In genomic region chr22:47168900-47169800, GRCh38 we compare ENCODE assay signal across 1 cellular context.
TF ChIP-seq lines count a peak whose summit lies in the region.

No MANE protein-coding gene starts in this region.

TF ChIP-seq in HepG2, 621 proteins besides CTCF, POLR2A, EP300 and RAD21 (continued from another document):
- TF ChIP-seq FUBP1 (CRISPR knock-in tag; IDR thresholded peaks at IDR 0.05; ENCODE audit: borderline replicate concordance) (no peak), NFIC (IDR thresholded peaks at IDR 0.05; ENCODE audit: low read length) (no peak), ZNF468 (CRISPR knock-in tag; IDR thresholded peaks at IDR 0.05) (no peak), SP2 (CRISPR knock-in tag; IDR thresholded peaks at IDR 0.05) (no peak), EED (CRISPR knock-in tag; IDR thresholded peaks at IDR 0.05) (no peak), MAZ (IDR thresholded peaks at IDR 0.05; ENCODE audit: borderline replicate concordance, low read depth, low read length) (no peak), MAZ (CRISPR knock-in tag; IDR thresholded peaks at IDR 0.05; ENCODE audit: low read depth) (no peak), ZNF407 (CRISPR knock-in tag; IDR thresholded peaks at IDR 0.05; ENCODE audit: not compliant biosample characterization) (no peak), ZNF552 (CRISPR knock-in tag; IDR thresholded peaks at IDR 0.05; ENCODE audit: borderline replicate concordance) (no peak), AHR (CRISPR knock-in tag; IDR thresholded peaks at IDR 0.05) (no peak), ZNF598 (CRISPR knock-in tag; IDR thresholded peaks at IDR 0.05; ENCODE audit: borderline replicate concordance) (no peak), ZNF367 (CRISPR knock-in tag; IDR thresholded peaks at IDR 0.05; ENCODE audit: borderline replicate concordance) (no peak), SP140L (CRISPR knock-in tag; IDR thresholded peaks at IDR 0.05; ENCODE audit: borderline replicate concordance) (no peak)
- TF ChIP-seq, protein P1, sequence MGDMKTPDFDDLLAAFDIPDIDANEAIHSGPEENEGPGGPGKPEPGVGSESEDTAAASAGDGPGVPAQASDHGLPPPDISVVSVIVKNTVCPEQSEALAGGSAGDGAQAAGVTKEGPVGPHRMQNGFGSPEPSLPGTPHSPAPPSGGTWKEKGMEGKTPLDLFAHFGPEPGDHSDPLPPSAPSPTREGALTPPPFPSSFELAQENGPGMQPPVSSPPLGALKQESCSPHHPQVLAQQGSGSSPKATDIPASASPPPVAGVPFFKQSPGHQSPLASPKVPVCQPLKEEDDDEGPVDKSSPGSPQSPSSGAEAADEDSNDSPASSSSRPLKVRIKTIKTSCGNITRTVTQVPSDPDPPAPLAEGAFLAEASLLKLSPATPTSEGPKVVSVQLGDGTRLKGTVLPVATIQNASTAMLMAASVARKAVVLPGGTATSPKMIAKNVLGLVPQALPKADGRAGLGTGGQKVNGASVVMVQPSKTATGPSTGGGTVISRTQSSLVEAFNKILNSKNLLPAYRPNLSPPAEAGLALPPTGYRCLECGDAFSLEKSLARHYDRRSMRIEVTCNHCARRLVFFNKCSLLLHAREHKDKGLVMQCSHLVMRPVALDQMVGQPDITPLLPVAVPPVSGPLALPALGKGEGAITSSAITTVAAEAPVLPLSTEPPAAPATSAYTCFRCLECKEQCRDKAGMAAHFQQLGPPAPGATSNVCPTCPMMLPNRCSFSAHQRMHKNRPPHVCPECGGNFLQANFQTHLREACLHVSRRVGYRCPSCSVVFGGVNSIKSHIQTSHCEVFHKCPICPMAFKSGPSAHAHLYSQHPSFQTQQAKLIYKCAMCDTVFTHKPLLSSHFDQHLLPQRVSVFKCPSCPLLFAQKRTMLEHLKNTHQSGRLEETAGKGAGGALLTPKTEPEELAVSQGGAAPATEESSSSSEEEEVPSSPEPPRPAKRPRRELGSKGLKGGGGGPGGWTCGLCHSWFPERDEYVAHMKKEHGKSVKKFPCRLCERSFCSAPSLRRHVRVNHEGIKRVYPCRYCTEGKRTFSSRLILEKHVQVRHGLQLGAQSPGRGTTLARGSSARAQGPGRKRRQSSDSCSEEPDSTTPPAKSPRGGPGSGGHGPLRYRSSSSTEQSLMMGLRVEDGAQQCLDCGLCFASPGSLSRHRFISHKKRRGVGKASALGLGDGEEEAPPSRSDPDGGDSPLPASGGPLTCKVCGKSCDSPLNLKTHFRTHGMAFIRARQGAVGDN (CRISPR knock-in tag; IDR thresholded peaks at IDR 0.05), result 0 out of 2 replicates have a peak, but pooled peaks have one; percentile 17
- TF ChIP-seq, protein P2, sequence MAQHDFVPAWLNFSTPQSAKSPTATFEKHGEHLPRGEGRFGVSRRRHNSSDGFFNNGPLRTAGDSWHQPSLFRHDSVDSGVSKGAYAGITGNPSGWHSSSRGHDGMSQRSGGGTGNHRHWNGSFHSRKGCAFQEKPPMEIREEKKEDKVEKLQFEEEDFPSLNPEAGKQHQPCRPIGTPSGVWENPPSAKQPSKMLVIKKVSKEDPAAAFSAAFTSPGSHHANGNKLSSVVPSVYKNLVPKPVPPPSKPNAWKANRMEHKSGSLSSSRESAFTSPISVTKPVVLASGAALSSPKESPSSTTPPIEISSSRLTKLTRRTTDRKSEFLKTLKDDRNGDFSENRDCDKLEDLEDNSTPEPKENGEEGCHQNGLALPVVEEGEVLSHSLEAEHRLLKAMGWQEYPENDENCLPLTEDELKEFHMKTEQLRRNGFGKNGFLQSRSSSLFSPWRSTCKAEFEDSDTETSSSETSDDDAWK (CRISPR knock-in tag; IDR thresholded peaks at IDR 0.05), result no peak
